ENCODE assay signal across 14 cellular contexts in the genomic region with DNA sequence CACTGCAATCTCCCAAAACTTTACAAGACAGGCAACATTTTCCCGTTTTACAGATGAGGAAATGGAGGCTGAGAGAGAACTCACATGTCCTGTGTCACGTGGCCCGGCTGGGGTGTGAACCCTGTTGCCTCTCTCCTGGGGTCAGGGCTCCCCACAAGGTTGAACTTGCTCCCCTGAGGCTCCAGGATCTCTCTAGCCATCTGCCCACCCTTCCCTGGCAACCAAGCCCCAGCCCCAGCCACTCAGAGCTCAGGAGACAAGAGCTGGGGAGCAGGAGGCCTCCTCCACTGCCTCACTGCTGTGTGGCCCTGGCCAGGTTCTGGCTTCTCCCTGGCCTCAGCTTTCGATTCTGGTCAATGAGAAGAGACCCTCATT. TPM values are rescaled to one million over a fixed set of nuclear protein-coding genes. Genes with fewer than 3 reads are reported as not detected.
DNase-seq lines count a peak whose midpoint lies in the region; ATAC-seq and TF ChIP-seq lines count a peak whose summit lies in the region.
"Had no signal": no experiment of that assay in that cellular context is flagged by ENCODE, and none has a peak within 500 bp of the region (broad histone marks: within the 10 kb centered on the region; RNA-seq: fewer than 3 reads in every experiment).

No MANE protein-coding gene starts in this region.

- CTCF ChIA-PET in RWPE1 (lab: Yijun Ruan, JAX), result interaction anchor here (0.6 kb wide), 1 partner anchor 1429 kb away, joined by 4 read pairs; no protein-coding TSS in a partner anchor

- no peaks in the 10 kb centered on the region for H3K36me3 ChIP-seq in endodermal cell (ENCODE audit: control insufficient read depth, insufficient read depth, low read length)

- DNase-seq in NCI-H2171 treated with DMSO at 0.1 percent for 48 hours (lab: John Stamatoyannopoulos, UW), result peak; percentile 18
- DNase-seq in NCI-H2171 (lab: John Stamatoyannopoulos, UW), result no peak
- no peak for DNase-seq in RWPE1 (ENCODE audit: low spot score)
- DNase-seq in endodermal cell, result no peak
- no peak for DNase-seq in stimulated activated naive B cell treated with anti-CD40 and anti-IgM and Interleukin-4, amounts not matched to agents 10 μg/mL and 1 μg/mL and 100 μg/mL, for 72 hours
- DNase-seq in NCI-H146 (lab: John Stamatoyannopoulos, UW), result no peak
- DNase-seq: 8988T; midbrain; NCI-H1092; NK-92 treated with Interleukin-12 subunit alpha and Interleukin-12 subunit beta, amount 100 ng/mL, for 24 hours; T1000 had no signal

- 83 to 90% methylated on average over 3 to 4 of the region's 4 CpGs for WGBS in endodermal cell (ENCODE audit: insufficient coverage in 1 of 2, insufficient read length in 1 of 2), 2 experiments

- no peak for ATAC-seq in stimulated activated naive B cell treated with anti-CD40 and anti-IgM and Interleukin-4, amounts not matched to agents 10 μg/mL and 1 μg/mL and 100 μg/mL, for 72 hours (replicated peaks)
- ATAC-seq in HG02759 (IDR thresholded peaks at IDR 0.05; ENCODE audit: unreplicated experiment) (no peak), GM19023 (IDR thresholded peaks at IDR 0.05; ENCODE audit: unreplicated experiment) (no peak)

- no peak overlapping the region for H3K4me3 Mint-ChIP-seq in endodermal cell
- H3K4me3 Mint-ChIP-seq in stimulated activated naive B cell treated with anti-CD40 and anti-IgM and Interleukin-4, amounts not matched to agents 10 μg/mL and 1 μg/mL and 100 μg/mL, for 72 hours, result peak overlapping the region; percentile 81 to 88

- H3K27ac Mint-ChIP-seq in endodermal cell, result peak overlapping the region; percentile 58
- H3K27ac Mint-ChIP-seq in stimulated activated naive B cell treated with anti-CD40 and anti-IgM and Interleukin-4, amounts not matched to agents 10 μg/mL and 1 μg/mL and 100 μg/mL, for 72 hours, result peak overlapping the region; percentile 100

- POLR2A ChIA-PET in RWPE1 (lab: Yijun Ruan, JAX; ENCODE audit: low non-redundant PET), result no interaction called here

- H3K27me3 Mint-ChIP-seq in endodermal cell (ENCODE audit: insufficient read depth), result no peaks in the 10 kb centered on the region
- no peaks in the 10 kb centered on the region for H3K27me3 Mint-ChIP-seq in stimulated activated naive B cell treated with anti-CD40 and anti-IgM and Interleukin-4, amounts not matched to agents 10 μg/mL and 1 μg/mL and 100 μg/mL, for 72 hours

- H3K27ac ChIP-seq in RWPE1, result peak overlapping the region; percentile 81
- no peak overlapping the region for H3K27ac ChIP-seq in endodermal cell (ENCODE audit: low read depth, low read length)

- H3K4me1 ChIP-seq in endodermal cell (ENCODE audit: control insufficient read depth, insufficient read depth, low read length), result peaks cover 5% of the 10 kb centered on the region

- TF ChIP-seq CTCF in RWPE1 (conservative IDR thresholded peaks at IDR 0.05; ENCODE audit: low read depth), result no peak
- TF ChIP-seq CTCF in endodermal cell (conservative IDR thresholded peaks at IDR 0.05), result no peak

- H3K4me3 ChIP-seq in endodermal cell (ENCODE audit: low read length), result no peak overlapping the region

- H3K9me3 Mint-ChIP-seq in endodermal cell, result no peaks in the 10 kb centered on the region
- H3K9me3 Mint-ChIP-seq in stimulated activated naive B cell treated with anti-CD40 and anti-IgM and Interleukin-4, amounts not matched to agents 10 μg/mL and 1 μg/mL and 100 μg/mL, for 72 hours, result no peaks in the 10 kb centered on the region

- no peaks in the 10 kb centered on the region for H3K36me3 Mint-ChIP-seq in endodermal cell (ENCODE audit: low read depth)
- peaks cover 72 to 95% of the 10 kb centered on the region in 2 donors for H3K36me3 Mint-ChIP-seq in stimulated activated naive B cell treated with anti-CD40 and anti-IgM and Interleukin-4, amounts not matched to agents 10 μg/mL and 1 μg/mL and 100 μg/mL, for 72 hours

- no peaks in the 10 kb centered on the region for H3K27me3 ChIP-seq in endodermal cell (ENCODE audit: control insufficient read depth, insufficient read depth, low read length, poor library complexity, severe bottlenecking)

- no peak overlapping the region for H3K9ac ChIP-seq in endodermal cell (ENCODE audit: extremely low read depth, low read length, poor library complexity, severe bottlenecking)

- H3K4me1 Mint-ChIP-seq in endodermal cell, result peaks cover 29% of the 10 kb centered on the region
- H3K4me1 Mint-ChIP-seq in stimulated activated naive B cell treated with anti-CD40 and anti-IgM and Interleukin-4, amounts not matched to agents 10 μg/mL and 1 μg/mL and 100 μg/mL, for 72 hours, result peaks cover 92 to 100% of the 10 kb centered on the region in 2 donors

- no peaks in the 10 kb centered on the region for H3K9me3 ChIP-seq in endodermal cell (ENCODE audit: control insufficient read depth, low read length)

RNA-seq across cellular contexts. Expression of gene LAPTM5, which starts 11.8 kb away (rescaled TPM):
- not detected for total RNA-seq in endodermal cell
- 0.93 TPM for polyA plus RNA-seq in endodermal cell (2013, experiment 1 of 2)
- 0.58 TPM for polyA plus RNA-seq in endodermal cell (2013, experiment 2 of 2)

RNA-seq across cellular contexts. Expression of gene MATN1, which starts 22.4 kb away (rescaled TPM):
- not detected for total RNA-seq in endodermal cell
- 0.32 TPM for polyA plus RNA-seq in endodermal cell (2013, experiment 1 of 2)
- polyA plus RNA-seq in endodermal cell (2013, experiment 2 of 2), result not detected
- total RNA-seq: glomerular endothelial cell had no signal
